Comparison of ENCODE assay signal across 27 cellular contexts in genomic region chr3:195073866-195074860, GRCh38.
A peak's percentile ranks its signal among the peaks of the same experiment; 100 is the strongest.
DNase-seq lines count a peak whose midpoint lies in the region; ATAC-seq, FAIRE-seq and TF ChIP-seq lines count a peak whose summit lies in the region.
"Had no signal": no experiment of that assay in that cellular context is flagged by ENCODE, and none has a peak within 500 bp of the region (broad histone marks: within the 10 kb centered on the region; RNA-seq: fewer than 3 reads in every experiment).

No MANE protein-coding gene starts in this region.

- FAIRE-seq in bronchial epithelial cell (lab: Jason Lieb, UNC) (peak; percentile 81), RCC 7860 (lab: Jason Lieb, UNC) (no peak)
- FAIRE-seq: GM12878, urothelium cell line had no signal

- no peaks in the 10 kb centered on the region for H3K9me3 ChIP-seq in neural progenitor cell (ENCODE audit: low read depth)
- H3K9me3 ChIP-seq: ascending aorta, esophagus muscularis mucosa, gastroesophageal sphincter, prostate gland had no signal

- H3K9me3 Mint-ChIP-seq in activated naive CD8-positive, alpha-beta T cell treated with anti-CD3 and anti-CD28 coated beads, Interleukin-2, amount 10 ng/mL, durations not matched to agents 7 days and 5 days, result no peaks in the 10 kb centered on the region
- no peaks in the 10 kb centered on the region for H3K9me3 Mint-ChIP-seq in activated naive CD8-positive, alpha-beta T cell treated with anti-CD3 and anti-CD28 coated beads for 36 hours
- H3K9me3 Mint-ChIP-seq in neural progenitor cell, result no peaks in the 10 kb centered on the region
- H3K9me3 Mint-ChIP-seq: activated CD4-positive, alpha-beta T cell treated with anti-CD3 and anti-CD28 coated beads, Interleukin-2, amount 10 ng/mL, durations not matched to agents 7 days and 5 days; CD4-positive, alpha-beta T cell; nephron progenitor cell; T-cell had no signal

- POLR2A ChIA-PET in activated naive CD8-positive, alpha-beta T cell treated with anti-CD3 and anti-CD28 coated beads, Interleukin-2, amount 10 ng/mL, durations not matched to agents 7 days and 5 days (lab: Charles Lee), result no interaction called here

- peaks cover 17% of the 10 kb centered on the region for H4K20me1 ChIP-seq in neural progenitor cell (ENCODE audit: low read depth)

- no peak overlapping the region for H3K27ac Mint-ChIP-seq in activated naive CD8-positive, alpha-beta T cell treated with anti-CD3 and anti-CD28 coated beads, Interleukin-2, amount 10 ng/mL, durations not matched to agents 7 days and 5 days
- H3K27ac Mint-ChIP-seq in activated naive CD8-positive, alpha-beta T cell treated with anti-CD3 and anti-CD28 coated beads for 36 hours, result no peak overlapping the region
- peak overlapping the region; percentile 53 for H3K27ac Mint-ChIP-seq in neural progenitor cell
- H3K27ac Mint-ChIP-seq: activated CD4-positive, alpha-beta T cell treated with anti-CD3 and anti-CD28 coated beads, Interleukin-2, amount 10 ng/mL, durations not matched to agents 7 days and 5 days; CD4-positive, alpha-beta T cell; nephron progenitor cell; T-cell had no signal

- H3K36me3 Mint-ChIP-seq in activated naive CD8-positive, alpha-beta T cell treated with anti-CD3 and anti-CD28 coated beads, Interleukin-2, amount 10 ng/mL, durations not matched to agents 7 days and 5 days, result no peaks in the 10 kb centered on the region
- no peaks in the 10 kb centered on the region for H3K36me3 Mint-ChIP-seq in activated naive CD8-positive, alpha-beta T cell treated with anti-CD3 and anti-CD28 coated beads for 36 hours
- peaks cover 3% of the 10 kb centered on the region for H3K36me3 Mint-ChIP-seq in neural progenitor cell

- no peak for ATAC-seq in activated naive CD8-positive, alpha-beta T cell treated with anti-CD3 and anti-CD28 coated beads, Interleukin-2, amount 10 ng/mL, durations not matched to agents 7 days and 5 days (ENCODE audit: low read depth)
- no peak for ATAC-seq in HG03108 (IDR thresholded peaks at IDR 0.05; ENCODE audit: unreplicated experiment)
- ATAC-seq: gastroesophageal sphincter, GM12878, T-cell had no signal

- no peak overlapping the region for H3K4me3 ChIP-seq in bronchial epithelial cell (ENCODE audit: low read depth, low read length)
- no peak overlapping the region for H3K4me3 ChIP-seq in neural progenitor cell
- H3K4me3 ChIP-seq: ascending aorta, esophagus muscularis mucosa, gastroesophageal sphincter, GM12878, prostate gland, smooth muscle cell had no signal

- H3K4me2 ChIP-seq in neural progenitor cell, result no peak overlapping the region
- H3K4me2 ChIP-seq: smooth muscle cell had no signal

- no peaks in the 10 kb centered on the region for H3K4me1 Mint-ChIP-seq in activated naive CD8-positive, alpha-beta T cell treated with anti-CD3 and anti-CD28 coated beads, Interleukin-2, amount 10 ng/mL, durations not matched to agents 7 days and 5 days
- H3K4me1 Mint-ChIP-seq in activated naive CD8-positive, alpha-beta T cell treated with anti-CD3 and anti-CD28 coated beads for 36 hours, result no peaks in the 10 kb centered on the region
- H3K4me1 Mint-ChIP-seq in neural progenitor cell, result peaks cover 20% of the 10 kb centered on the region
- H3K4me1 Mint-ChIP-seq: activated CD4-positive, alpha-beta T cell treated with anti-CD3 and anti-CD28 coated beads, Interleukin-2, amount 10 ng/mL, durations not matched to agents 7 days and 5 days; T-cell had no signal

- no peaks in the 10 kb centered on the region for H3K27me3 ChIP-seq in bronchial epithelial cell (ENCODE audit: control insufficient read depth, insufficient read depth, low read length)
- H3K27me3 ChIP-seq in neural progenitor cell, result no peaks in the 10 kb centered on the region
- H3K27me3 ChIP-seq: ascending aorta, esophagus muscularis mucosa, gastroesophageal sphincter had no signal

- TF ChIP-seq CTCF in bronchial epithelial cell (IDR thresholded peaks at IDR 0.05; ENCODE audit: insufficient read depth, low read length, severe bottlenecking) (no peak), neural progenitor cell (IDR thresholded peaks at IDR 0.05) (no peak)

- H3K36me3 ChIP-seq in bronchial epithelial cell (ENCODE audit: control insufficient read depth, insufficient read depth, low read length) (peaks cover 1% of the 10 kb centered on the region), neural progenitor cell (no peaks in the 10 kb centered on the region)
- H3K36me3 ChIP-seq: prostate gland had no signal

- H3K27ac ChIP-seq in neural progenitor cell, result no peak overlapping the region
- H3K27ac ChIP-seq: ascending aorta, esophagus muscularis mucosa, gastroesophageal sphincter, prostate gland had no signal

- H3K9ac ChIP-seq in neural progenitor cell, result no peak overlapping the region

- H3F3A ChIP-seq in neural progenitor cell (ENCODE audit: low read depth), result no peaks in the 10 kb centered on the region

- H3K4me3 Mint-ChIP-seq in activated naive CD8-positive, alpha-beta T cell treated with anti-CD3 and anti-CD28 coated beads, Interleukin-2, amount 10 ng/mL, durations not matched to agents 7 days and 5 days, result no peak overlapping the region
- H3K4me3 Mint-ChIP-seq in activated naive CD8-positive, alpha-beta T cell treated with anti-CD3 and anti-CD28 coated beads for 36 hours, result no peak overlapping the region
- H3K4me3 Mint-ChIP-seq in neural progenitor cell, result no peak overlapping the region
- H3K4me3 Mint-ChIP-seq: activated CD4-positive, alpha-beta T cell treated with anti-CD3 and anti-CD28 coated beads, Interleukin-2, amount 10 ng/mL, durations not matched to agents 7 days and 5 days; CD4-positive, alpha-beta T cell; nephron progenitor cell; T-cell had no signal

- H3K4me1 ChIP-seq in neural progenitor cell, result peaks cover 4% of the 10 kb centered on the region
- H3K4me1 ChIP-seq: ascending aorta, esophagus muscularis mucosa, gastroesophageal sphincter, prostate gland had no signal

- H2AFZ ChIP-seq in neural progenitor cell (replicated peaks), result no peak overlapping the region

- DNase-seq in activated naive CD8-positive, alpha-beta T cell treated with anti-CD3 and anti-CD28 coated beads, Interleukin-2, amount 10 ng/mL, durations not matched to agents 7 days and 5 days, result peak; percentile 9
- DNase-seq in activated naive CD8-positive, alpha-beta T cell treated with anti-CD3 and anti-CD28 coated beads for 36 hours, result no peak
- DNase-seq in bronchial epithelial cell (ENCODE audit: low read depth), result no peak
- DNase-seq in neural progenitor cell (ENCODE audit: low spot score), result no peak
- peak; percentile 34 for DNase-seq in ureter (ENCODE audit: low spot score)
- DNase-seq in NCI-H2029 treated with DMSO at 0.1 percent for 48 hours (lab: John Stamatoyannopoulos, UW), result no peak
- no peak for DNase-seq in RCC 7860 (ENCODE audit: low spot score)
- DNase-seq: activated CD4-positive, alpha-beta T cell treated with anti-CD3 and anti-CD28 coated beads, Interleukin-2, amount 10 ng/mL, durations not matched to agents 7 days and 5 days; activated naive CD4-positive, alpha-beta T cell; CD4-positive, alpha-beta T cell; effector CD8-positive, alpha-beta T cell; kidney glomerular epithelial cell; midbrain; NCI-H1436; NCI-H2171; NCI-H524 treated with DMSO at 0.1 percent for 48 hours; nephron progenitor cell; stimulated activated CD4-positive, alpha-beta T cell treated with anti-CD3 and anti-CD28 coated beads, Interleukin-4, amount 100 ng/mL, for 1 hour; T-cell had no signal

- H3K79me2 ChIP-seq in neural progenitor cell (ENCODE audit: low read depth), result no peaks in the 10 kb centered on the region

- no peaks in the 10 kb centered on the region for H3K27me3 Mint-ChIP-seq in activated naive CD8-positive, alpha-beta T cell treated with anti-CD3 and anti-CD28 coated beads, Interleukin-2, amount 10 ng/mL, durations not matched to agents 7 days and 5 days
- no peaks in the 10 kb centered on the region for H3K27me3 Mint-ChIP-seq in activated naive CD8-positive, alpha-beta T cell treated with anti-CD3 and anti-CD28 coated beads for 36 hours
- H3K27me3 Mint-ChIP-seq in neural progenitor cell (ENCODE audit: insufficient read depth, low read depth), result peaks cover 2% of the 10 kb centered on the region
- H3K27me3 Mint-ChIP-seq: activated CD4-positive, alpha-beta T cell treated with anti-CD3 and anti-CD28 coated beads, Interleukin-2, amount 10 ng/mL, durations not matched to agents 7 days and 5 days; CD4-positive, alpha-beta T cell; T-cell had no signal

Comparison
In these comparisons a context has a peak if more than half of its experiments do, and no peak if none do; other contexts are left out.
1. DNase-seq: peak in activated naive CD8-positive, alpha-beta T cell treated with anti-CD3 and anti-CD28 coated beads, Interleukin-2, amount 10 ng/mL, durations not matched to agents 7 days and 5 days (single experiment) and ureter (single experiment); none in activated naive CD8-positive, alpha-beta T cell treated with anti-CD3 and anti-CD28 coated beads for 36 hours (single experiment), bronchial epithelial cell (single experiment), neural progenitor cell (single experiment), NCI-H2029 treated with DMSO at 0.1 percent for 48 hours (single experiment) and RCC 7860 (single experiment).